38 cellular contexts compared by ENCODE assay signal in the genomic region with DNA sequence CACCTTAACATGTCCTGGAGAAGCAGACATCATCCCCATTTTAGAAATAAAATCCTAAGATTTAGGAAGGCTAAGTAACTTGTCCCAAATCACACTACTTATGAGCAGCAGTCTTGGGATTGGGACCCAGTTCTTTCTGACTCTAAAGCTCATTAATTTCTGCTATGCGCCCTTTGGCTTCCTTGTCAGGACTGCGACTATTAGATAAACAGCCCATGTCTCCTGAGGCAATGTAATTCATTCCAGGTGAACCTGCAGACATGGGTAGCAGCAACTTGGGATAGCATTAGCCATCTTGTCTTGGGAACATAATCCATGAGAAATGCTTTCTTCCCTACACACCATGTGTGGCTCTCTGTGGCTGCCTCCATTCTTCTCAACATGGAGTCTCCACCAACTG.
"Had no signal": no experiment of that assay in that cellular context is flagged by ENCODE, and none has a peak within 500 bp of the region (broad histone marks: within the 10 kb centered on the region; RNA-seq: fewer than 3 reads in every experiment).

No MANE protein-coding gene starts in this region.

- ATAC-seq: activated naive CD4-positive, alpha-beta T cell treated with anti-CD3 and anti-CD28 coated beads, Interleukin-2, amount 50 U/mL, for 72 hours; activated naive CD8-positive, alpha-beta T cell treated with anti-CD3 and anti-CD28 coated beads, Interleukin-2, amount 50 U/mL, for 24 hours; activated T-cell treated with anti-CD3 and anti-CD28 coated beads, Interleukin-2, amount 50 U/mL, for 4 hours; activated T-cell treated with anti-CD3 and anti-CD28 coated beads, Interleukin-2, amount 50 U/mL, for 72 hours; activated T-helper 17 cell treated with anti-CD3 and anti-CD28 coated beads, Interleukin-2, amount 50 U/mL, for 72 hours; body of pancreas had no signal

- H3K4me1 ChIP-seq: ascending aorta, body of pancreas, breast epithelium had no signal

- H3K27me3 Mint-ChIP-seq: activated naive CD4-positive, alpha-beta T cell treated with anti-CD3 and anti-CD28 coated beads, Interleukin-2, amount 10 ng/mL, durations not matched to agents 7 days and 5 days; activated naive CD4-positive, alpha-beta T cell treated with anti-CD3 and anti-CD28 coated beads, Interleukin-2, amount 50 U/mL, for 24 hours; activated naive CD8-positive, alpha-beta T cell treated with anti-CD3 and anti-CD28 coated beads for 36 hours; activated naive CD8-positive, alpha-beta T cell treated with anti-CD3 and anti-CD28 coated beads, Interleukin-2, amount 50 U/mL, for 24 hours had no signal

- H3K27ac Mint-ChIP-seq: activated naive CD4-positive, alpha-beta T cell treated with anti-CD3 and anti-CD28 coated beads for 36 hours; activated naive CD4-positive, alpha-beta T cell treated with anti-CD3 and anti-CD28 coated beads, Interleukin-2, amount 10 ng/mL, durations not matched to agents 7 days and 5 days; activated naive CD4-positive, alpha-beta T cell treated with anti-CD3 and anti-CD28 coated beads, Interleukin-2, amount 50 U/mL, for 24 hours; activated naive CD4-positive, alpha-beta T cell treated with anti-CD3 and anti-CD28 coated beads, Interleukin-2, amount 50 U/mL, for 72 hours; activated naive CD8-positive, alpha-beta T cell; activated naive CD8-positive, alpha-beta T cell treated with anti-CD3 and anti-CD28 coated beads for 36 hours; activated naive CD8-positive, alpha-beta T cell treated with anti-CD3 and anti-CD28 coated beads, Interleukin-2, amount 50 U/mL, for 24 hours; activated T-cell treated with anti-CD3 and anti-CD28 coated beads, Interleukin-2, amount 50 U/mL, for 24 hours; activated T-cell treated with anti-CD3 and anti-CD28 coated beads, Interleukin-2, amount 50 U/mL, for 72 hours; activated T-helper 1 cell treated with anti-CD3 and anti-CD28 coated beads, Interleukin-12 subunit alpha, Interleukin-12 subunit beta, Interleukin-2, Interleukin-4 antibody, amounts not matched to agents 30 ng/mL and 10 ng/mL and 1 ng/mL, durations not matched to agents 14 hours and 24 hours and 36 hours; activated T-helper 17 cell treated with anti-CD3 and anti-CD28 coated beads, Interleukin-2, amount 50 U/mL, for 72 hours; activated T-helper 2 cell treated with anti-CD3 and anti-CD28 coated beads, Interferon-gamma antibody, Interleukin-2, Interleukin-4, amounts not matched to agents 10 μg/mL and 5 μg/mL and 100 μg/mL, durations not matched to agents 14 hours and 24 hours and 36 hours; brain had no signal

- H3K4me3 Mint-ChIP-seq: activated naive CD4-positive, alpha-beta T cell treated with anti-CD3 and anti-CD28 coated beads for 36 hours; activated naive CD4-positive, alpha-beta T cell treated with anti-CD3 and anti-CD28 coated beads, Interleukin-2, amount 10 ng/mL, durations not matched to agents 7 days and 5 days; activated naive CD4-positive, alpha-beta T cell treated with anti-CD3 and anti-CD28 coated beads, Interleukin-2, amount 50 U/mL, for 24 hours; activated naive CD8-positive, alpha-beta T cell; activated naive CD8-positive, alpha-beta T cell treated with anti-CD3 and anti-CD28 coated beads for 36 hours; activated naive CD8-positive, alpha-beta T cell treated with anti-CD3 and anti-CD28 coated beads, Interleukin-2, amount 10 ng/mL, durations not matched to agents 7 days and 5 days; activated naive CD8-positive, alpha-beta T cell treated with anti-CD3 and anti-CD28 coated beads, Interleukin-2, amount 50 U/mL, for 24 hours; activated T-cell treated with anti-CD3 and anti-CD28 coated beads, Interleukin-2, amount 50 U/mL, for 24 hours; activated T-cell treated with anti-CD3 and anti-CD28 coated beads, Interleukin-2, amount 50 U/mL, for 4 hours; activated T-cell treated with anti-CD3 and anti-CD28 coated beads, Interleukin-2, amount 50 U/mL, for 72 hours; activated T-helper 1 cell treated with anti-CD3 and anti-CD28 coated beads, Interleukin-12 subunit alpha, Interleukin-12 subunit beta, Interleukin-2, Interleukin-4 antibody, amounts not matched to agents 30 ng/mL and 10 ng/mL and 1 ng/mL, durations not matched to agents 14 hours and 24 hours and 36 hours; activated T-helper 17 cell treated with anti-CD3 and anti-CD28 coated beads, Interleukin-2, amount 50 U/mL, for 72 hours; brain; central memory CD8-positive, alpha-beta T cell had no signal

- H3K27me3 ChIP-seq: adrenal gland, ascending aorta, body of pancreas, brain microvascular endothelial cell, breast epithelium, cardiac muscle cell had no signal

- H3K9me3 ChIP-seq: adrenal gland, ascending aorta, body of pancreas, breast epithelium had no signal

- H3K9me3 Mint-ChIP-seq: activated naive CD4-positive, alpha-beta T cell treated with anti-CD3 and anti-CD28 coated beads for 36 hours; activated naive CD4-positive, alpha-beta T cell treated with anti-CD3 and anti-CD28 coated beads, Interleukin-2, amount 10 ng/mL, durations not matched to agents 7 days and 5 days; activated naive CD4-positive, alpha-beta T cell treated with anti-CD3 and anti-CD28 coated beads, Interleukin-2, amount 50 U/mL, for 24 hours; activated naive CD4-positive, alpha-beta T cell treated with anti-CD3 and anti-CD28 coated beads, Interleukin-2, amount 50 U/mL, for 72 hours; activated naive CD8-positive, alpha-beta T cell treated with anti-CD3 and anti-CD28 coated beads for 36 hours; activated naive CD8-positive, alpha-beta T cell treated with anti-CD3 and anti-CD28 coated beads, Interleukin-2, amount 50 U/mL, for 24 hours; activated T-cell treated with anti-CD3 and anti-CD28 coated beads, Interleukin-2, amount 50 U/mL, for 24 hours; activated T-cell treated with anti-CD3 and anti-CD28 coated beads, Interleukin-2, amount 50 U/mL, for 4 hours; activated T-cell treated with anti-CD3 and anti-CD28 coated beads, Interleukin-2, amount 50 U/mL, for 72 hours; activated T-helper 1 cell treated with anti-CD3 and anti-CD28 coated beads, Interleukin-12 subunit alpha, Interleukin-12 subunit beta, Interleukin-2, Interleukin-4 antibody, amounts not matched to agents 30 ng/mL and 10 ng/mL and 1 ng/mL, durations not matched to agents 14 hours and 24 hours and 36 hours; activated T-helper 17 cell treated with anti-CD3 and anti-CD28 coated beads, Interleukin-2, amount 50 U/mL, for 72 hours; activated T-helper 2 cell treated with anti-CD3 and anti-CD28 coated beads, Interferon-gamma antibody, Interleukin-2, Interleukin-4, amounts not matched to agents 10 μg/mL and 5 μg/mL and 100 μg/mL, durations not matched to agents 14 hours and 24 hours and 36 hours; brain; central memory CD8-positive, alpha-beta T cell had no signal

- DNase-seq: activated effector memory CD4-positive, alpha-beta T cell treated with anti-CD3 and anti-CD28 coated beads, Interleukin-2, amount 50 U/mL, for 16 hours; activated effector memory CD4-positive, alpha-beta T cell treated with Interleukin-2 at 50 U/mL for 16 hours; activated gamma-delta T cell; activated gamma-delta T cell treated with Interleukin-2 at 50 U/mL for 16 hours; activated naive CD4-positive, alpha-beta T cell; activated naive CD4-positive, alpha-beta T cell treated with anti-CD3 and anti-CD28 coated beads for 36 hours; activated naive CD4-positive, alpha-beta T cell treated with anti-CD3 and anti-CD28 coated beads, Interleukin-2, amount 10 ng/mL, durations not matched to agents 7 days and 5 days; activated naive CD4-positive, alpha-beta T cell treated with anti-CD3 and anti-CD28 coated beads, Interleukin-2, amount 50 U/mL, for 16 hours; activated naive CD4-positive, alpha-beta T cell treated with Interleukin-2 at 50 U/mL for 16 hours; activated naive CD8-positive, alpha-beta T cell treated with anti-CD3 and anti-CD28 coated beads for 36 hours; activated naive CD8-positive, alpha-beta T cell treated with anti-CD3 and anti-CD28 coated beads, Interleukin-2, amount 10 ng/mL, durations not matched to agents 7 days and 5 days; activated naive CD8-positive, alpha-beta T cell treated with anti-CD3 and anti-CD28 coated beads, Interleukin-2, amount 50 U/mL, for 24 hours; activated T-cell treated with anti-CD3 and anti-CD28 coated beads, Interleukin-2, amount 50 U/mL, for 1 hour; activated T-cell treated with anti-CD3 and anti-CD28 coated beads, Interleukin-2, amount 50 U/mL, for 24 hours; activated T-cell treated with anti-CD3 and anti-CD28 coated beads, Interleukin-2, amount 50 U/mL, for 4 hours; activated T-cell treated with anti-CD3 and anti-CD28 coated beads, Interleukin-2, amount 50 U/mL, for 48 hours; activated T-cell treated with anti-CD3 and anti-CD28 coated beads, Interleukin-2, amount 50 U/mL, for 72 hours; adrenal gland; amniotic stem cell; amygdala; anterior cingulate cortex; aorta; body of pancreas; brain microvascular endothelial cell; caudate nucleus; central memory CD4-positive, alpha-beta T cell; cerebellar nuclear complex had no signal

- H3K4me1 Mint-ChIP-seq: activated naive CD4-positive, alpha-beta T cell treated with anti-CD3 and anti-CD28 coated beads, Interleukin-2, amount 10 ng/mL, durations not matched to agents 7 days and 5 days; activated naive CD4-positive, alpha-beta T cell treated with anti-CD3 and anti-CD28 coated beads, Interleukin-2, amount 50 U/mL, for 24 hours; activated naive CD8-positive, alpha-beta T cell treated with anti-CD3 and anti-CD28 coated beads for 36 hours; activated naive CD8-positive, alpha-beta T cell treated with anti-CD3 and anti-CD28 coated beads, Interleukin-2, amount 10 ng/mL, durations not matched to agents 7 days and 5 days; activated naive CD8-positive, alpha-beta T cell treated with anti-CD3 and anti-CD28 coated beads, Interleukin-2, amount 50 U/mL, for 24 hours; activated T-helper 17 cell treated with anti-CD3 and anti-CD28 coated beads, Interleukin-2, amount 50 U/mL, for 72 hours; brain; central memory CD8-positive, alpha-beta T cell had no signal

- H3K36me3 Mint-ChIP-seq: activated naive CD4-positive, alpha-beta T cell treated with anti-CD3 and anti-CD28 coated beads, Interleukin-2, amount 10 ng/mL, durations not matched to agents 7 days and 5 days; activated naive CD4-positive, alpha-beta T cell treated with anti-CD3 and anti-CD28 coated beads, Interleukin-2, amount 50 U/mL, for 24 hours; activated naive CD8-positive, alpha-beta T cell treated with anti-CD3 and anti-CD28 coated beads for 36 hours; activated naive CD8-positive, alpha-beta T cell treated with anti-CD3 and anti-CD28 coated beads, Interleukin-2, amount 10 ng/mL, durations not matched to agents 7 days and 5 days; brain had no signal

- H3K27ac ChIP-seq: adrenal gland, ascending aorta, body of pancreas, brain microvascular endothelial cell, breast epithelium, cardiac muscle cell had no signal

- H3K4me3 ChIP-seq: adrenal gland, ascending aorta, body of pancreas, breast epithelium, cardiac muscle cell had no signal

- H3K36me3 ChIP-seq: adrenal gland, ascending aorta, brain microvascular endothelial cell, breast epithelium, cardiac muscle cell had no signal
